In genomic region chr13:112710855-112711527, GRCh38 we compare ENCODE assay signal across 11 cellular contexts. TPM values are rescaled to one million over a fixed set of nuclear protein-coding genes. Genes with fewer than 3 reads are reported as not detected.
DNase-seq lines count a peak whose midpoint lies in the region; ATAC-seq, FAIRE-seq and TF ChIP-seq lines count a peak whose summit lies in the region.
"Had no signal": no experiment of that assay in that cellular context is flagged by ENCODE, and none has a peak within 500 bp of the region (broad histone marks: within the 10 kb centered on the region; RNA-seq: fewer than 3 reads in every experiment).

No MANE protein-coding gene starts in this region.

- TF ChIP-seq EP300 in A549 (IDR thresholded peaks at IDR 0.05), result no peak
- no peak for TF ChIP-seq EP300 in gastroesophageal sphincter (IDR thresholded peaks at IDR 0.05)

- H3K36me3 ChIP-seq in gastroesophageal sphincter, result no peaks in the 10 kb centered on the region
- no peaks in the 10 kb centered on the region for H3K36me3 ChIP-seq in pancreas

- ATAC-seq in A549 (no peak; a peak in 1 of 6 replicates), WTC11 (no peak), gastroesophageal sphincter (no peak), pancreas (no peak), HG02571 (IDR thresholded peaks at IDR 0.05; ENCODE audit: unreplicated experiment) (no peak), HG03280 (IDR thresholded peaks at IDR 0.05; ENCODE audit: unreplicated experiment) (no peak)

- no peaks in the 10 kb centered on the region for H3K27me3 Mint-ChIP-seq in WTC11 (ENCODE audit: low read depth)
- H3K27me3 Mint-ChIP-seq: stimulated activated naive B cell treated with anti-CD40 and anti-IgM and Interleukin-4, amounts not matched to agents 10 μg/mL and 1 μg/mL and 100 μg/mL, for 72 hours had no signal

- DNase-seq in A549 (ENCODE audit: low read depth in 1 of 2, low spot score in 1 of 2) (no peak), WTC11 (ENCODE audit: low spot score) (peak; percentile 6), pancreas (no peak), NCI-H1930 (lab: John Stamatoyannopoulos, UW) (no peak), DMS53 (lab: John Stamatoyannopoulos, UW) (no peak)
- DNase-seq: stimulated activated naive B cell treated with anti-CD40 and anti-IgM and Interleukin-4, amounts not matched to agents 10 μg/mL and 1 μg/mL and 100 μg/mL, for 72 hours; T-helper 2 cell had no signal

- 0 out of 5 replicates have a peak, but pooled peaks of 1 of the 2 experiments have one; percentile 11 for TF ChIP-seq RAD21 in A549 (conservative IDR thresholded peaks at IDR 0.05 in 1 of 2, IDR thresholded peaks at IDR 0.05 in 1 of 2)

- peaks cover 93% of the 10 kb centered on the region for H3K4me1 Mint-ChIP-seq in WTC11

- H3K36me3 Mint-ChIP-seq in WTC11, result peaks cover 10% of the 10 kb centered on the region

- peak overlapping the region; percentile 17; the same call in 1 of the 3 replicates for H3K4me3 ChIP-seq in A549
- H3K4me3 ChIP-seq in gastroesophageal sphincter, result peak overlapping the region; percentile 5 to 32
- H3K4me3 ChIP-seq in pancreas, result no peak overlapping the region

- FAIRE-seq in A549 (lab: Jason Lieb, UNC) (no peak), pancreas (lab: Jason Lieb, UNC) (no peak)
- FAIRE-seq: frontal cortex had no signal

- CTCF ChIA-PET in A549 (lab: Yijun Ruan, JAX) (interaction anchor here (0.6 to 1.0 kb wide), 2 partner anchors 78 to 164 kb away, joined by 3 to 5 read pairs; no protein-coding TSS in a partner anchor), WTC11 (lab: Charles Lee) (interaction anchor here (0.8 to 2.3 kb wide), 10 partner anchors 8 to 163 kb away, joined by 3 to 13 read pairs (median 4); no protein-coding TSS in a partner anchor)

- 91% methylated on average over 16 of the region's 22 CpGs for WGBS in A549 (ENCODE audit: missing lambda C conversion rate)
- whole genome bisulfite sequencing in gastroesophageal sphincter (ENCODE audit: low coverage in 1 of 2), 2 donors, result 60 to 92% methylated on average over 2 to 11 of the region's 22 CpGs
- 85 to 86% methylated on average over 22 of the region's 22 CpGs for WGBS in pancreas, 2 donors

- peak overlapping the region; percentile 95 for H3K27ac Mint-ChIP-seq in WTC11
- H3K27ac Mint-ChIP-seq: stimulated activated naive B cell treated with anti-CD40 and anti-IgM and Interleukin-4, amounts not matched to agents 10 μg/mL and 1 μg/mL and 100 μg/mL, for 72 hours had no signal

- no peaks in the 10 kb centered on the region for H3K27me3 ChIP-seq in gastroesophageal sphincter
- no peaks in the 10 kb centered on the region for H3K27me3 ChIP-seq in pancreas

- H3K27ac ChIP-seq in A549 (peak overlapping the region; percentile 63 to 89), gastroesophageal sphincter (peak overlapping the region; percentile 67 to 91 (median 87)), pancreas (peak overlapping the region; percentile 29 to 56 (median 44))

- intact Hi-C loops in pancreas (cut with DNase I), result no loop called here

- no peak for TF ChIP-seq POLR2A in A549 (IDR thresholded peaks at IDR 0.05; ENCODE audit: low read length)
- no peak for TF ChIP-seq POLR2A in gastroesophageal sphincter (IDR thresholded peaks at IDR 0.05)

- H3K4me2 ChIP-seq in A549, result peak overlapping the region; percentile 74

- POLR2A ChIA-PET in A549 (lab: Yijun Ruan, JAX) (no interaction called here), WTC11 (lab: Charles Lee) (interaction anchor here (1.2 kb wide), 2 partner anchors 23 to 104 kb away, joined by 3 to 10 read pairs; no protein-coding TSS in a partner anchor)

- peak overlapping the region; percentile 40 for H3K4me3 Mint-ChIP-seq in WTC11

- TF ChIP-seq CTCF in A549 (IDR thresholded peaks at IDR 0.05) (no peak), WTC11 (IDR thresholded peaks at IDR 0.05) (no peak), gastroesophageal sphincter (IDR thresholded peaks at IDR 0.05) (no peak), pancreas (IDR thresholded peaks at IDR 0.05) (no peak)

- no peaks in the 10 kb centered on the region for H3K9me3 Mint-ChIP-seq in WTC11
- H3K9me3 Mint-ChIP-seq: stimulated activated naive B cell treated with anti-CD40 and anti-IgM and Interleukin-4, amounts not matched to agents 10 μg/mL and 1 μg/mL and 100 μg/mL, for 72 hours had no signal

- H3K4me1 ChIP-seq in A549 (peaks cover 16% of the 10 kb centered on the region), gastroesophageal sphincter (peaks cover 0 to 44% (median 23%) of the 10 kb centered on the region in 3 donors), pancreas (peaks cover 7 to 12% (median 9%) of the 10 kb centered on the region in 3 donors)

- H3K9me3 ChIP-seq in A549 (no peaks in the 10 kb centered on the region), gastroesophageal sphincter (peaks cover 0 to 9% (median 0%) of the 10 kb centered on the region in 3 donors), pancreas (no peaks in the 10 kb centered on the region)

TF ChIP-seq in A549, 52 proteins besides CTCF, POLR2A, EP300 and RAD21:
- no peak for TF ChIP-seq HOXA7 (CRISPR knock-in tag; IDR thresholded peaks at IDR 0.05)
- no peak for TF ChIP-seq CHD4 (IDR thresholded peaks at IDR 0.05; ENCODE audit: borderline replicate concordance)
- TF ChIP-seq MAX (IDR thresholded peaks at IDR 0.05), result no peak
- no peak for TF ChIP-seq CEBPB (IDR thresholded peaks at IDR 0.05)
- TF ChIP-seq HOXB5 (CRISPR knock-in tag; IDR thresholded peaks at IDR 0.05), result no peak
- TF ChIP-seq HEYL (CRISPR knock-in tag; IDR thresholded peaks at IDR 0.05), result no peak
- no peak for TF ChIP-seq FOSB (CRISPR knock-in tag; IDR thresholded peaks at IDR 0.05)
- TF ChIP-seq PHF8 (IDR thresholded peaks at IDR 0.05; ENCODE audit: borderline replicate concordance, low read depth), result no peak
- TF ChIP-seq RFX5 (IDR thresholded peaks at IDR 0.05), result no peak
- TF ChIP-seq E2F6 (IDR thresholded peaks at IDR 0.05; ENCODE audit: borderline replicate concordance, low read depth), result no peak
- TF ChIP-seq CBX2 (IDR thresholded peaks at IDR 0.05; ENCODE audit: borderline replicate concordance, low read depth), result no peak
- TF ChIP-seq SMC3 (IDR thresholded peaks at IDR 0.05), result no peak
- TF ChIP-seq MAFK (IDR thresholded peaks at IDR 0.05; ENCODE audit: partially characterized antibody), result no peak
- no peak for TF ChIP-seq CBX8 (IDR thresholded peaks at IDR 0.05)
- TF ChIP-seq FOSL2 (IDR thresholded peaks at IDR 0.05), result no peak
- no peak for TF ChIP-seq FOSL2 (CRISPR knock-in tag; IDR thresholded peaks at IDR 0.05)

TF ChIP-seq in WTC11, 78 proteins besides CTCF, POLR2A, EP300 and RAD21:
- no peak for TF ChIP-seq ATF6 (CRISPR knock-in tag; IDR thresholded peaks at IDR 0.05)
- peak; percentile 92 for TF ChIP-seq ZNF121 (CRISPR knock-in tag; IDR thresholded peaks at IDR 0.05)

RNA-seq across cellular contexts. Expression of gene ATP11A, which starts 21.2 kb away (rescaled TPM):
- polyA plus RNA-seq in A549 (2011; rRNA removed) (4.1 and 9.1 TPM in 2 replicates), A549 (2017; fragmentation: RNase III; extraction: RNeasy Plus Mini Kit Qiagen cat#74134 plus additional on column Dnase treatment) (7.7 to 8.1 TPM (median 8.0 TPM) in 3 replicates), pancreas (10 to 100 TPM in 1 of 2 donors, 1 to 10 TPM in 1; 9.3 to 18.7 TPM)
- polyA plus RNA-seq in A549 (2012; cell fraction: cytosol; rRNA removed), result 4.2 and 6.4 TPM in 2 replicates
- polyA plus RNA-seq in A549 (2012; cell fraction: nucleus; rRNA removed), result 18.9 and 19.5 TPM in 2 replicates
- polyA minus RNA-seq in A549 (2011; rRNA and poly(A)+ RNA removed), result 13.6 and 16.5 TPM in 2 replicates
- total RNA-seq in WTC11 (2021) (100 to 133 TPM (median 126 TPM) in 3 replicates), gastroesophageal sphincter (10 to 100 TPM; 12.9 to 21.7 (median 17.1) TPM), pancreas (10 to 100 TPM; 23.1 to 51.0 (median 33.6) TPM)

Comparison
In these comparisons a context has a peak if more than half of its experiments do, and no peak if none do; other contexts are left out.
1. H3K4me3 ChIP-seq: peak in A549 (single experiment) and gastroesophageal sphincter (2 of 2); none in pancreas (0 of 4).
2. Peak in every context shown above with its lines, with median percentiles within 50 percentile points of each other: H3K27ac ChIP-seq.